ENCODE assay signal across 8 cellular contexts in genomic region chr3:141231923-141232861, GRCh38. TPM values are rescaled to one million over a fixed set of nuclear protein-coding genes. Genes with fewer than 3 reads are reported as not detected.
DNase-seq lines count a peak whose midpoint lies in the region; FAIRE-seq and TF ChIP-seq lines count a peak whose summit lies in the region.

No MANE protein-coding gene starts in this region.

- dilution Hi-C loops in endothelial cell of umbilical vein (cut with MboI; ENCODE audit: extremely low pct_ligation_motif_present, low sequenced_read_pairs), result no loop called here

- H3K9ac ChIP-seq in HUES64 (ENCODE audit: low read depth, low read length) (peak overlapping the region; percentile 78), endothelial cell of umbilical vein (replicated peaks; ENCODE audit: extremely low read depth, insufficient read depth, low read length) (peak overlapping the region; percentile 62), mucosa of stomach (ENCODE audit: low read length) (peak overlapping the region; percentile 45)

- POLR2A ChIA-PET in endothelial cell of umbilical vein (lab: Charles Lee), result interaction anchor here (0.6 to 0.7 kb wide), 2 partner anchors 60 to 80 kb away, joined by 3 to 6 read pairs; no protein-coding TSS in a partner anchor

- H3K27me3 ChIP-seq in HUES64 (ENCODE audit: insufficient read depth, low read length) (peaks cover 29% of the 10 kb centered on the region), endothelial cell of umbilical vein (ENCODE audit: control insufficient read depth in 2 of 2, insufficient read depth in 2 of 2, low read length in 2 of 2) (peaks cover 8 to 24% of the 10 kb centered on the region in 2 experiments), mucosa of stomach (ENCODE audit: control insufficient read depth, insufficient read depth, low read length) (no peaks in the 10 kb centered on the region)

- no peak for FAIRE-seq in endothelial cell of umbilical vein (lab: Jason Lieb, UNC)

- H3K27ac ChIP-seq in HUES64 (ENCODE audit: low read depth, low read length) (no peak overlapping the region; the same call in 1 of the 2 replicates), endothelial cell of umbilical vein (ENCODE audit: insufficient read depth, low read depth, low read length) (no peak overlapping the region), urinary bladder (ENCODE audit: low read depth) (no peak overlapping the region)

- H3K4me3 ChIP-seq in HUES64 (ENCODE audit: low read length) (peak overlapping the region; percentile 82), endothelial cell of umbilical vein (replicated peaks in 1 of 3; ENCODE audit: insufficient read depth in 1 of 3, low read depth in 1 of 3, low read length in 3 of 3) (peak overlapping the region; percentile 26 to 65 (median 41)), mucosa of stomach (ENCODE audit: low read length) (peak overlapping the region; percentile 32), urinary bladder (ENCODE audit: low read depth, low read length) (peak overlapping the region; percentile 81)

- peak; percentile 20 for DNase-seq in NCI-H345 (lab: John Stamatoyannopoulos, UW)
- DNase-seq in NCI-H345 treated with DMSO at 0.1 percent for 48 hours (lab: John Stamatoyannopoulos, UW; ENCODE audit: unreplicated experiment), result no peak
- DNase-seq in activated CD4-positive, alpha-beta T cell treated with anti-CD3 and anti-CD28 coated beads, Interleukin-2, amount 50 U/mL, for 1 hour, result peak; percentile 29
- DNase-seq in endothelial cell of umbilical vein (ENCODE audit: low read depth, low spot score), result peak; percentile 16
- no peak for DNase-seq in NCI-H1694 treated with DMSO at 0.1 percent for 48 hours (lab: John Stamatoyannopoulos, UW)

- no peaks in the 10 kb centered on the region for H4K20me1 ChIP-seq in endothelial cell of umbilical vein (replicated peaks; ENCODE audit: control insufficient read depth, extremely low read depth, insufficient read depth, low read length)

- H3K9me3 ChIP-seq in HUES64 (ENCODE audit: insufficient read depth, low read depth, low read length), result no peaks in the 10 kb centered on the region
- no peaks in the 10 kb centered on the region for H3K9me3 ChIP-seq in endothelial cell of umbilical vein (replicated peaks; ENCODE audit: control insufficient read depth, insufficient read depth, low read length)
- no peaks in the 10 kb centered on the region for H3K9me3 ChIP-seq in mucosa of stomach (ENCODE audit: control insufficient read depth, low read length)

- no peak for TF ChIP-seq POLR2A in endothelial cell of umbilical vein (IDR thresholded peaks at IDR 0.05; ENCODE audit: low read depth, low read length)

- CTCF ChIA-PET in endothelial cell of umbilical vein (lab: Charles Lee), result interaction anchor here (0.7 to 1.9 kb wide), 31 partner anchors 7 to 232 kb away, joined by 3 to 23 read pairs (median 4); no protein-coding TSS in a partner anchor

- H3K4me2 ChIP-seq in endothelial cell of umbilical vein (ENCODE audit: insufficient read depth, low read length), result peak overlapping the region; percentile 59

- WGBS in HUES64, result 2% methylated on average over 77 of the region's 77 CpGs
- 3% methylated on average over 77 of the region's 77 CpGs for WGBS in urinary bladder

- no peaks in the 10 kb centered on the region for H3K9me1 ChIP-seq in endothelial cell of umbilical vein (replicated peaks; ENCODE audit: control insufficient read depth, extremely low read depth, insufficient read depth, low read length)

- peak overlapping the region; percentile 93 for H2AFZ ChIP-seq in endothelial cell of umbilical vein (ENCODE audit: low read depth, low read length)

- intact Hi-C loops in endothelial cell of umbilical vein (cut with micrococcal nuclease), result loop anchor here (1.0 kb wide), 3 partner anchors 24 to 220 kb away; no protein-coding TSS in a partner anchor

- no peaks in the 10 kb centered on the region for H3K79me2 ChIP-seq in endothelial cell of umbilical vein (ENCODE audit: control insufficient read depth, insufficient read depth, low read length)

- TF ChIP-seq CTCF in endothelial cell of umbilical vein (IDR thresholded peaks at IDR 0.05; ENCODE audit: extremely low read depth in 1 of 2, insufficient read depth in 1 of 2, low read depth in 1 of 2, low read length in 2 of 2), result no peak

- H3K36me3 ChIP-seq in HUES64 (ENCODE audit: insufficient read depth, low read length) (no peaks in the 10 kb centered on the region), endothelial cell of umbilical vein (ENCODE audit: control insufficient read depth in 2 of 2, extremely low read depth in 1 of 2, insufficient read depth in 2 of 2, low read length in 2 of 2) (no peaks in the 10 kb centered on the region), mucosa of stomach (ENCODE audit: control insufficient read depth, insufficient read depth, low read length) (no peaks in the 10 kb centered on the region), urinary bladder (ENCODE audit: insufficient read depth) (peaks cover 1% of the 10 kb centered on the region)

- H3K4me1 ChIP-seq in HUES64 (ENCODE audit: insufficient read depth, low read length), result peaks cover 31% of the 10 kb centered on the region
- H3K4me1 ChIP-seq in endothelial cell of umbilical vein (ENCODE audit: control insufficient read depth, extremely low read depth, insufficient read depth, low read length), result peaks cover 8% of the 10 kb centered on the region
- H3K4me1 ChIP-seq in mucosa of stomach (ENCODE audit: control insufficient read depth, insufficient read depth, low read length), result peaks cover 15% of the 10 kb centered on the region
- no peaks in the 10 kb centered on the region for H3K4me1 ChIP-seq in urinary bladder (ENCODE audit: insufficient read depth)

- no TSS peak for BruUV-seq in endothelial cell of umbilical vein (replicated peaks; lab: Mats Ljungman, UMichigan)

TF ChIP-seq in endothelial cell of umbilical vein, 7 proteins besides CTCF, POLR2A, EP300 and RAD21:
- no peak for TF ChIP-seq MYC (IDR thresholded peaks at IDR 0.05; ENCODE audit: low read depth, low read length)
- peak; percentile 77 for TF ChIP-seq EZH2 (IDR thresholded peaks at IDR 0.05; ENCODE audit: borderline replicate concordance, low read depth, low read length, severe bottlenecking)
- TF ChIP-seq JUN (IDR thresholded peaks at IDR 0.05; ENCODE audit: borderline replicate concordance, insufficient read depth, insufficient read length, low read depth), result no peak
- TF ChIP-seq, protein P1, sequence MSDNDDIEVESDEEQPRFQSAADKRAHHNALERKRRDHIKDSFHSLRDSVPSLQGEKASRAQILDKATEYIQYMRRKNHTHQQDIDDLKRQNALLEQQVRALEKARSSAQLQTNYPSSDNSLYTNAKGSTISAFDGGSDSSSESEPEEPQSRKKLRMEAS (IDR thresholded peaks at IDR 0.05; ENCODE audit: insufficient read depth, insufficient read length), result no peak

RNA-seq across cellular contexts. Expression of gene PXYLP1, which starts 0.6 kb away (rescaled TPM):
- 9.8 TPM for polyA plus RNA-seq in HUES64 (2013, experiment 1 of 2)
- 15.6 TPM for polyA plus RNA-seq in HUES64 (2013, experiment 2 of 2)
- total RNA-seq in endothelial cell of umbilical vein (0.88 and 1.7 TPM in 2 replicates), urinary bladder (32.6 TPM)
- polyA plus RNA-seq in endothelial cell of umbilical vein (0.84 and 1.5 TPM in 2 replicates), urinary bladder (6.2 TPM)
- 0.75 and 0.79 TPM in 2 replicates for polyA plus RNA-seq in endothelial cell of umbilical vein (2011; cell fraction: cytosol; rRNA removed)
- polyA plus RNA-seq in endothelial cell of umbilical vein (2011; cell fraction: nucleus; rRNA removed), result 2.9 and 3.0 TPM in 2 replicates
- 1.7 and 1.9 TPM in 2 replicates for polyA plus RNA-seq in endothelial cell of umbilical vein (2012)
- polyA minus RNA-seq in endothelial cell of umbilical vein, result 1.9 and 3.2 TPM in 2 replicates
- 0.72 TPM for polyA minus RNA-seq in endothelial cell of umbilical vein (2011; cell fraction: cytosol; rRNA and poly(A)+ RNA removed)
- polyA minus RNA-seq in endothelial cell of umbilical vein (2011; cell fraction: nucleus; rRNA and poly(A)+ RNA removed), result 1.7 and 3.5 TPM in 2 replicates

Comparison
In these comparisons a context has a peak if more than half of its experiments do, and no peak if none do; other contexts are left out.
1. DNase-seq: peak in NCI-H345 (single experiment), activated CD4-positive, alpha-beta T cell treated with anti-CD3 and anti-CD28 coated beads, Interleukin-2, amount 50 U/mL, for 1 hour (single experiment) and endothelial cell of umbilical vein (single experiment); none in NCI-H345 treated with DMSO at 0.1 percent for 48 hours (single experiment) and NCI-H1694 treated with DMSO at 0.1 percent for 48 hours (single experiment).
2. H3K4me3 ChIP-seq: peak in every context shown above with its lines; median percentile 82 in HUES64; 81 in urinary bladder; 41 in endothelial cell of umbilical vein; 32 in mucosa of stomach.
3. RNA of gene PXYLP1, which starts 0.6 kb away (total RNA-seq): 32.6 TPM in urinary bladder (single experiment); 0.88 to 1.7 TPM in endothelial cell of umbilical vein; every median in the first group is over 10 times any median in the second.
4. Peak in every context shown above with its lines, with median percentiles within 50 percentile points of each other: H3K9ac ChIP-seq.